In the genomic region with DNA sequence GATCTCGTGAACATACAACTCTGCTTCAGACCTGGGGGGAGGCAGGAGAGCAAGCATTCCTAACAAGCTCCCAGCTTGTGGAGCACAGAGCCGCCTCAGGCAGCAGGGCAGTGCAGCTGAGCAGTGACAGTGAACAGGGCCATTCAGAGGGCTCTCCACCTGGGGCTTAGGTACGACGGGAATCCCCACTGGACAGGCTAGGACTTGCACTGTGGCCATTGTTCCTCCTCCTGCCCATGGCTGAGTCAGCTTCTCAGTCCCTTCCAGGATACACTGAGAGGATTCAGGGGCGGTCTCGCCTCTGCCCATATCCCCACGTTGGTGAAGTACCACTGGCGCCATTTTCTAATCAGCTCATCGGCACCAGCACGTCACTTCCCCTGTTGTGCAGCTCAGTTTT, we compare ENCODE assay signal across 10 cellular contexts.
DNase-seq lines count a peak whose midpoint lies in the region; ATAC-seq, FAIRE-seq and TF ChIP-seq lines count a peak whose summit lies in the region.
"Had no signal": no experiment of that assay in that cellular context is flagged by ENCODE, and none has a peak within 500 bp of the region (broad histone marks: within the 10 kb centered on the region; RNA-seq: fewer than 3 reads in every experiment).

No MANE protein-coding gene starts in this region.

- in situ Hi-C loops in SK-MEL-5 (cut with HindIII; ENCODE audit: low pct_unique_long_range_greater_than_20kb, low sequenced_read_pairs): no loop called here

- no peaks in the 10 kb centered on the region for H3K27me3 ChIP-seq in aorta (ENCODE audit: control insufficient read depth in 1 of 2, insufficient read depth in 2 of 2, low read length in 1 of 2)
- H3K27me3 ChIP-seq: BLaER1 treated with 17β-estradiol and CSF1 and Interleukin-3, amounts not matched to agents 10 nM and 100 nM had no signal

- H3K27ac ChIP-seq in A549 (no peak overlapping the region), kidney (ENCODE audit: low read depth in 2 of 2, low read length in 2 of 2) (no peak overlapping the region), aorta (ENCODE audit: low read depth in 1 of 2, low read length in 2 of 2) (no peak overlapping the region)
- H3K27ac ChIP-seq: BLaER1 treated with 17β-estradiol and CSF1 and Interleukin-3, amounts not matched to agents 10 nM and 100 nM had no signal

- CTCF ChIA-PET in A549 (lab: Yijun Ruan, JAX): no interaction called here

- no peak for TF ChIP-seq EP300 in A549 (IDR thresholded peaks at IDR 0.05)

- no peak for TF ChIP-seq POLR2A in A549 (IDR thresholded peaks at IDR 0.05; ENCODE audit: low read length)

- ATAC-seq in A549 (peak; percentile 49 to 58; a peak in 4 of 6 replicates), HG02588 (IDR thresholded peaks at IDR 0.05; ENCODE audit: unreplicated experiment) (peak; percentile 50), aorta (ENCODE audit: low FRiP score) (no peak)

- H3K4me1 ChIP-seq in A549: no peaks in the 10 kb centered on the region
- H3K4me1 ChIP-seq in kidney (ENCODE audit: control insufficient read depth in 1 of 2, insufficient read depth in 1 of 2, low read depth in 1 of 2, low read length in 2 of 2): no peaks in the 10 kb centered on the region
- H3K4me1 ChIP-seq in aorta (ENCODE audit: control insufficient read depth in 1 of 2, insufficient read depth in 2 of 2, low read length in 2 of 2): no peaks in the 10 kb centered on the region

- TF ChIP-seq RAD21 in A549 (conservative IDR thresholded peaks at IDR 0.05 in 1 of 2, IDR thresholded peaks at IDR 0.05 in 1 of 2): no peak

- H3K4me2 ChIP-seq in A549: no peak overlapping the region
- H3K4me2 ChIP-seq: BLaER1 treated with 17β-estradiol and CSF1 and Interleukin-3, amounts not matched to agents 10 nM and 100 nM had no signal

- FAIRE-seq in A549 (lab: Jason Lieb, UNC): no peak
- FAIRE-seq in kidney (lab: Jason Lieb, UNC): no peak
- FAIRE-seq in RCC 7860 (lab: Jason Lieb, UNC): no peak

- H3K9me3 ChIP-seq in A549: no peaks in the 10 kb centered on the region
- H3K9me3 ChIP-seq in kidney (ENCODE audit: control insufficient read depth in 1 of 2, low read length in 2 of 2): no peaks in the 10 kb centered on the region
- no peaks in the 10 kb centered on the region for H3K9me3 ChIP-seq in aorta (ENCODE audit: control insufficient read depth, low read length)
- H3K9me3 ChIP-seq: BLaER1 treated with 17β-estradiol and CSF1 and Interleukin-3, amounts not matched to agents 10 nM and 100 nM had no signal

- DNase-seq in A549 (ENCODE audit: low read depth in 1 of 2, low spot score in 1 of 2) (no peak), SK-MEL-5 (ENCODE audit: low read depth, low spot score) (peak; percentile 13), iPS DF 4.7 (ENCODE audit: extremely low read depth, low spot score) (peak; percentile 28), kidney (no peak), aorta (no peak), RCC 7860 (ENCODE audit: low spot score) (no peak), mesenteric fat pad (ENCODE audit: low spot score) (no peak)
- DNase-seq: stimulated activated CD8-positive, alpha-beta memory T cell treated with anti-CD3 and anti-CD28 coated beads, Interleukin-4, amount 100 ng/mL, for 48 hours had no signal

- POLR2A ChIA-PET in A549 (lab: Yijun Ruan, JAX): no interaction called here

- H3K9ac ChIP-seq in kidney (ENCODE audit: low read length in 2 of 2): no peak overlapping the region
- H3K9ac ChIP-seq: BLaER1 treated with 17β-estradiol and CSF1 and Interleukin-3, amounts not matched to agents 10 nM and 100 nM had no signal

- no peaks in the 10 kb centered on the region for H3K36me3 ChIP-seq in kidney (ENCODE audit: control insufficient read depth in 1 of 2, insufficient read depth in 2 of 2, low read length in 2 of 2)
- no peaks in the 10 kb centered on the region for H3K36me3 ChIP-seq in aorta (ENCODE audit: control insufficient read depth in 1 of 2, insufficient read depth in 2 of 2, low read length in 1 of 2)

- TF ChIP-seq CTCF in A549 (IDR thresholded peaks at IDR 0.05): no peak
- TF ChIP-seq CTCF in kidney (IDR thresholded peaks at IDR 0.05; ENCODE audit: borderline replicate concordance, extremely low read depth, insufficient read depth): no peak

- H3K4me3 ChIP-seq in A549: no peak overlapping the region
- no peak overlapping the region for H3K4me3 ChIP-seq in kidney (ENCODE audit: low read length in 2 of 2)
- no peak overlapping the region for H3K4me3 ChIP-seq in aorta (ENCODE audit: low read length in 2 of 2)
- H3K4me3 ChIP-seq: BLaER1 treated with 17β-estradiol and CSF1 and Interleukin-3, amounts not matched to agents 10 nM and 100 nM had no signal

- 32% methylated on average over 10 of the region's 10 CpGs for WGBS in A549 (ENCODE audit: missing lambda C conversion rate)
- 38 to 39% methylated on average over 10 of the region's 10 CpGs for WGBS in aorta, 2 donors

- intact Hi-C loops in kidney (cut with DNase I): no loop called here
- intact Hi-C loops in aorta (cut with DNase I): no loop called here

TF ChIP-seq in A549, 52 proteins besides CTCF, POLR2A, EP300 and RAD21:
- TF ChIP-seq FOSB (CRISPR knock-in tag; IDR thresholded peaks at IDR 0.05) (no peak), RNF2 (IDR thresholded peaks at IDR 0.05; ENCODE audit: borderline replicate concordance, low read depth) (no peak), RCOR1 (IDR thresholded peaks at IDR 0.05; ENCODE audit: low read depth, low read length) (no peak), GATA3 (IDR thresholded peaks at IDR 0.05; ENCODE audit: borderline replicate concordance) (no peak), FOXS1 (CRISPR knock-in tag; IDR thresholded peaks at IDR 0.05) (no peak), KDM5A (IDR thresholded peaks at IDR 0.05) (no peak), ZFP36 (IDR thresholded peaks at IDR 0.05; ENCODE audit: borderline replicate concordance, partially characterized antibody) (no peak), CBX2 (IDR thresholded peaks at IDR 0.05; ENCODE audit: borderline replicate concordance, low read depth) (no peak), EHF (CRISPR knock-in tag; IDR thresholded peaks at IDR 0.05) (no peak), CHD4 (IDR thresholded peaks at IDR 0.05; ENCODE audit: borderline replicate concordance) (no peak), SMC3 (IDR thresholded peaks at IDR 0.05) (no peak), JUNB (IDR thresholded peaks at IDR 0.05) (no peak), HOXA7 (CRISPR knock-in tag; IDR thresholded peaks at IDR 0.05) (no peak), CEBPB (IDR thresholded peaks at IDR 0.05) (no peak)
- TF ChIP-seq, protein P1, sequence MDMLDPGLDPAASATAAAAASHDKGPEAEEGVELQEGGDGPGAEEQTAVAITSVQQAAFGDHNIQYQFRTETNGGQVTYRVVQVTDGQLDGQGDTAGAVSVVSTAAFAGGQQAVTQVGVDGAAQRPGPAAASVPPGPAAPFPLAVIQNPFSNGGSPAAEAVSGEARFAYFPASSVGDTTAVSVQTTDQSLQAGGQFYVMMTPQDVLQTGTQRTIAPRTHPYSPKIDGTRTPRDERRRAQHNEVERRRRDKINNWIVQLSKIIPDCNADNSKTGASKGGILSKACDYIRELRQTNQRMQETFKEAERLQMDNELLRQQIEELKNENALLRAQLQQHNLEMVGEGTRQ (IDR thresholded peaks at IDR 0.05): no peak
- TF ChIP-seq, protein P2, sequence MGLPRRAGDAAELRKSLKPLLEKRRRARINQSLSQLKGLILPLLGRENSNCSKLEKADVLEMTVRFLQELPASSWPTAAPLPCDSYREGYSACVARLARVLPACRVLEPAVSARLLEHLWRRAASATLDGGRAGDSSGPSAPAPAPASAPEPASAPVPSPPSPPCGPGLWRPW (IDR thresholded peaks at IDR 0.05): no peak
- TF ChIP-seq, protein P3, sequence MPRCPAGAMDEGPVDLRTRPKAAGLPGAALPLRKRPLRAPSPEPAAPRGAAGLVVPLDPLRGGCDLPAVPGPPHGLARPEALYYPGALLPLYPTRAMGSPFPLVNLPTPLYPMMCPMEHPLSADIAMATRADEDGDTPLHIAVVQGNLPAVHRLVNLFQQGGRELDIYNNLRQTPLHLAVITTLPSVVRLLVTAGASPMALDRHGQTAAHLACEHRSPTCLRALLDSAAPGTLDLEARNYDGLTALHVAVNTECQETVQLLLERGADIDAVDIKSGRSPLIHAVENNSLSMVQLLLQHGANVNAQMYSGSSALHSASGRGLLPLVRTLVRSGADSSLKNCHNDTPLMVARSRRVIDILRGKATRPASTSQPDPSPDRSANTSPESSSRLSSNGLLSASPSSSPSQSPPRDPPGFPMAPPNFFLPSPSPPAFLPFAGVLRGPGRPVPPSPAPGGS (IDR thresholded peaks at IDR 0.05): no peak
- TF ChIP-seq, protein P4, sequence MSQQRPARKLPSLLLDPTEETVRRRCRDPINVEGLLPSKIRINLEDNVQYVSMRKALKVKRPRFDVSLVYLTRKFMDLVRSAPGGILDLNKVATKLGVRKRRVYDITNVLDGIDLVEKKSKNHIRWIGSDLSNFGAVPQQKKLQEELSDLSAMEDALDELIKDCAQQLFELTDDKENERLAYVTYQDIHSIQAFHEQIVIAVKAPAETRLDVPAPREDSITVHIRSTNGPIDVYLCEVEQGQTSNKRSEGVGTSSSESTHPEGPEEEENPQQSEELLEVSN (IDR thresholded peaks at IDR 0.05; ENCODE audit: borderline replicate concordance, low read depth): no peak

Comparison
In these comparisons a context has a peak if more than half of its experiments do, and no peak if none do; other contexts are left out.
1. DNase-seq: peak in SK-MEL-5 (single experiment) and iPS DF 4.7 (single experiment); none in A549 (0 of 2), kidney (single experiment), aorta (0 of 2), RCC 7860 (single experiment) and mesenteric fat pad (single experiment).